16 cellular contexts compared by ENCODE assay signal in the genomic region with DNA sequence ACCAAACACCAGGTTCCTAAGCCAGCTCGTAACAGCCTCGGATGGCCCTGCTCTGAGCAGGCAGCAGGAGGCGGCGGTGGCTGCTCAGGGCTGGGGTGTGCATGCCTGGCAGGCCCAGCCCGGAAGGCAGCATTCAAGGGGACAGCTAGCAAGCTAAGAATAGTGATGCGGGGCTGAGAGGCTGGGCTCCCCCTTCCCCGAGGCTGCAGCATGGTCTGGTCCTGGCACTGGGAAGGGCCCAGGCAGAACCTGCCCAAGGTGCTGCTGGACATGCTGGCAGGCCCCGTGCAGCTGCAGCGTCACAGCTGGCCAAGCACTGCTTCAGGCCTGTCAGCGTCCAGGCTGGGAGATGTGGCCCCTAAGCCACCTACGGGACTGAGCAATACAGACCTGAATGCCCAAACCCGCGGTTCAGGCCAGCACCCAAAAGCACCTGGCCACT. TPM values are rescaled to one million over a fixed set of nuclear protein-coding genes. Genes with fewer than 3 reads are reported as not detected.
DNase-seq lines count a peak whose midpoint lies in the region; ATAC-seq and TF ChIP-seq lines count a peak whose summit lies in the region.
"Had no signal": no experiment of that assay in that cellular context is flagged by ENCODE, and none has a peak within 500 bp of the region (broad histone marks: within the 10 kb centered on the region; RNA-seq: fewer than 3 reads in every experiment).

No MANE protein-coding gene starts in this region.

- POLR2A ChIA-PET in CD4-positive, alpha-beta T cell (lab: Charles Lee): no interaction called here
- POLR2A ChIA-PET in HEK293 (lab: Yijun Ruan, JAX): interaction anchor here (0.9 kb wide), 1 partner anchor 93 kb away, joined by 3 read pairs; the partner anchor contains the start of gene BRF1

- H2BK5ac ChIP-seq in mesendoderm (ENCODE audit: low read length): no peak overlapping the region

- no peak overlapping the region for H3K4ac ChIP-seq in mesendoderm (ENCODE audit: low read depth, low read length)

- intact Hi-C loops in CD4-positive, alpha-beta T cell (cut with DNase I, micrococcal nuclease): no loop called here
- intact Hi-C loops in mucosa of descending colon (cut with DNase I, micrococcal nuclease): no loop called here

- H3K4me1 Mint-ChIP-seq in CD4-positive, alpha-beta T cell (ENCODE audit: low read depth): no peaks in the 10 kb centered on the region

- H3K79me2 ChIP-seq in mesendoderm (ENCODE audit: control insufficient read depth, insufficient read depth, low read length): no peaks in the 10 kb centered on the region

- H3K9ac ChIP-seq in mesendoderm (ENCODE audit: low read length): no peak overlapping the region

- no peaks in the 10 kb centered on the region for H3K27me3 Mint-ChIP-seq in CD4-positive, alpha-beta T cell

- no peak for DNase-seq in CD4-positive, alpha-beta T cell
- DNase-seq in cerebellar cortex (ENCODE audit: low spot score) (peak; percentile 36), mesendoderm (peak; percentile 40), mucosa of descending colon (no peak), occipital lobe (lab: John Stamatoyannopoulos, UW) (no peak), GM19238 (ENCODE audit: insufficient read length, low spot score) (no peak)
- DNase-seq: activated effector memory CD4-positive, alpha-beta T cell treated with anti-CD3 and anti-CD28 coated beads, Interleukin-2, amount 50 U/mL, for 16 hours; esophagus squamous epithelium; left cardiac atrium; MV-4-11; posterior cingulate gyrus; stomach had no signal

- TF ChIP-seq CTCF in CD4-positive, alpha-beta T cell (IDR thresholded peaks at IDR 0.05): no peak
- peak; percentile 6; the same call in 1 of the 2 replicates for TF ChIP-seq CTCF in HEK293 (tag by site-specific recombination; IDR thresholded peaks at IDR 0.05)
- no peak for TF ChIP-seq CTCF in mucosa of descending colon (IDR thresholded peaks at IDR 0.05)

- CTCF ChIA-PET in CD4-positive, alpha-beta T cell (lab: Charles Lee): no interaction called here
- CTCF ChIA-PET in HEK293 (lab: Yijun Ruan, JAX): interaction anchor here (0.7 to 2.4 kb wide), 3 partner anchors 35 to 144 kb away, joined by 3 to 9 read pairs (median 5); no protein-coding TSS in a partner anchor

- H3K27me3 ChIP-seq in CD4-positive, alpha-beta T cell (ENCODE audit: control insufficient read depth, insufficient read depth, low read length): no peaks in the 10 kb centered on the region
- no peaks in the 10 kb centered on the region for H3K27me3 ChIP-seq in mesendoderm (ENCODE audit: insufficient read depth, low read length, poor library complexity)
- H3K27me3 ChIP-seq: SJSA1, vagina had no signal

- no peak overlapping the region for H4K8ac ChIP-seq in mesendoderm (ENCODE audit: low read depth, low read length)

- H3K56ac ChIP-seq in mesendoderm (ENCODE audit: low read length): no peak overlapping the region

- no peak overlapping the region for H3K4me3 Mint-ChIP-seq in CD4-positive, alpha-beta T cell
- H3K4me3 Mint-ChIP-seq: dendritic cell treated with granulocyte-macrophage colony-stimulating factor and Interleukin-4, amounts not matched to agents 40 ng/mL and 50 ng/mL, for 4 days had no signal

- WGBS in mesendoderm (ENCODE audit: extremely low coverage, insufficient coverage, low lambda C conversion rate): no CpG with 5 or more reads among the region's 13 CpGs

- H4K5ac ChIP-seq in mesendoderm (ENCODE audit: low read length): no peak overlapping the region

- H3K36me3 ChIP-seq in HEK293 (ENCODE audit: control insufficient read depth in 2 of 2, insufficient read depth in 1 of 2, low read length in 2 of 2) (peaks cover 0 to 16% of the 10 kb centered on the region in 2 experiments; a peak in 1 of 3 replicates), mesendoderm (ENCODE audit: control insufficient read depth, insufficient read depth, low read length) (no peaks in the 10 kb centered on the region), mucosa of descending colon (ENCODE audit: low read depth) (no peaks in the 10 kb centered on the region)

- H3K4me1 ChIP-seq in HEK293 (ENCODE audit: control insufficient read depth, insufficient read depth, low read length) (no peaks in the 10 kb centered on the region), mesendoderm (ENCODE audit: control insufficient read depth, low read depth, low read length) (no peaks in the 10 kb centered on the region), mucosa of descending colon (ENCODE audit: low read depth) (peaks cover 18% of the 10 kb centered on the region)

- H2AK5ac ChIP-seq in mesendoderm (ENCODE audit: low read length): no peak overlapping the region

- no peaks in the 10 kb centered on the region for H3K9me3 ChIP-seq in CD4-positive, alpha-beta T cell (ENCODE audit: control insufficient read depth, low read length)
- H3K9me3 ChIP-seq in HEK293 (ENCODE audit: control insufficient read depth, insufficient read depth, low read depth, low read length) (no peaks in the 10 kb centered on the region), mucosa of descending colon (no peaks in the 10 kb centered on the region)
- H3K9me3 ChIP-seq: esophagus squamous epithelium, SJSA1, stomach, vagina had no signal

- no peaks in the 10 kb centered on the region for H3K9me3 Mint-ChIP-seq in CD4-positive, alpha-beta T cell
- H3K9me3 Mint-ChIP-seq: dendritic cell treated with granulocyte-macrophage colony-stimulating factor and Interleukin-4, amounts not matched to agents 40 ng/mL and 50 ng/mL, for 4 days had no signal

- H3K79me1 ChIP-seq in mesendoderm (ENCODE audit: low read length): no peaks in the 10 kb centered on the region

- H2BK15ac ChIP-seq in mesendoderm (replicated peaks; ENCODE audit: low read depth): no peak overlapping the region

- H3K23ac ChIP-seq in mesendoderm (ENCODE audit: low read length): no peak overlapping the region

- H3K27ac Mint-ChIP-seq in CD4-positive, alpha-beta T cell: no peak overlapping the region
- H3K27ac Mint-ChIP-seq: dendritic cell treated with granulocyte-macrophage colony-stimulating factor and Interleukin-4, amounts not matched to agents 40 ng/mL and 50 ng/mL, for 4 days had no signal

- no peak overlapping the region for H3K18ac ChIP-seq in mesendoderm (ENCODE audit: low read length)

- no peak overlapping the region for H3K4me2 ChIP-seq in mesendoderm (ENCODE audit: low read length)

- H3K4me3 ChIP-seq in HEK293 (ENCODE audit: low read depth, low read length) (no peak overlapping the region), mesendoderm (ENCODE audit: low read length) (no peak overlapping the region), mucosa of descending colon (no peak overlapping the region)
- H3K4me3 ChIP-seq: esophagus squamous epithelium, SJSA1, stomach, vagina had no signal

- H2BK120ac ChIP-seq in mesendoderm (ENCODE audit: low read depth, low read length): no peak overlapping the region

- H3K36me3 Mint-ChIP-seq in CD4-positive, alpha-beta T cell (ENCODE audit: low read depth): no peaks in the 10 kb centered on the region

- no peak overlapping the region for H3K27ac ChIP-seq in CD4-positive, alpha-beta T cell (ENCODE audit: low read depth, low read length)
- H3K27ac ChIP-seq in HEK293 (ENCODE audit: extremely low read depth, low read depth, low read length) (no peak overlapping the region), mesendoderm (ENCODE audit: low read depth, low read length) (no peak overlapping the region)
- H3K27ac ChIP-seq: esophagus squamous epithelium, SJSA1, stomach, vagina had no signal

- peak; percentile 35 for ATAC-seq in CD4-positive, alpha-beta T cell (ENCODE audit: poor library complexity)
- ATAC-seq in mucosa of descending colon: no peak

TF ChIP-seq in HEK293, 187 proteins besides CTCF, POLR2A, EP300 and RAD21:
- TF ChIP-seq ZNF600 (tag by site-specific recombination; IDR thresholded peaks at IDR 0.05) (peak; percentile 70), ZNF416 (tag by site-specific recombination; IDR thresholded peaks at IDR 0.05) (no peak), ZNF341 (tag by site-specific recombination; IDR thresholded peaks at IDR 0.05; ENCODE audit: low read depth) (peak; percentile 47; the same call in 1 of the 2 replicates)
- TF ChIP-seq, protein P1, sequence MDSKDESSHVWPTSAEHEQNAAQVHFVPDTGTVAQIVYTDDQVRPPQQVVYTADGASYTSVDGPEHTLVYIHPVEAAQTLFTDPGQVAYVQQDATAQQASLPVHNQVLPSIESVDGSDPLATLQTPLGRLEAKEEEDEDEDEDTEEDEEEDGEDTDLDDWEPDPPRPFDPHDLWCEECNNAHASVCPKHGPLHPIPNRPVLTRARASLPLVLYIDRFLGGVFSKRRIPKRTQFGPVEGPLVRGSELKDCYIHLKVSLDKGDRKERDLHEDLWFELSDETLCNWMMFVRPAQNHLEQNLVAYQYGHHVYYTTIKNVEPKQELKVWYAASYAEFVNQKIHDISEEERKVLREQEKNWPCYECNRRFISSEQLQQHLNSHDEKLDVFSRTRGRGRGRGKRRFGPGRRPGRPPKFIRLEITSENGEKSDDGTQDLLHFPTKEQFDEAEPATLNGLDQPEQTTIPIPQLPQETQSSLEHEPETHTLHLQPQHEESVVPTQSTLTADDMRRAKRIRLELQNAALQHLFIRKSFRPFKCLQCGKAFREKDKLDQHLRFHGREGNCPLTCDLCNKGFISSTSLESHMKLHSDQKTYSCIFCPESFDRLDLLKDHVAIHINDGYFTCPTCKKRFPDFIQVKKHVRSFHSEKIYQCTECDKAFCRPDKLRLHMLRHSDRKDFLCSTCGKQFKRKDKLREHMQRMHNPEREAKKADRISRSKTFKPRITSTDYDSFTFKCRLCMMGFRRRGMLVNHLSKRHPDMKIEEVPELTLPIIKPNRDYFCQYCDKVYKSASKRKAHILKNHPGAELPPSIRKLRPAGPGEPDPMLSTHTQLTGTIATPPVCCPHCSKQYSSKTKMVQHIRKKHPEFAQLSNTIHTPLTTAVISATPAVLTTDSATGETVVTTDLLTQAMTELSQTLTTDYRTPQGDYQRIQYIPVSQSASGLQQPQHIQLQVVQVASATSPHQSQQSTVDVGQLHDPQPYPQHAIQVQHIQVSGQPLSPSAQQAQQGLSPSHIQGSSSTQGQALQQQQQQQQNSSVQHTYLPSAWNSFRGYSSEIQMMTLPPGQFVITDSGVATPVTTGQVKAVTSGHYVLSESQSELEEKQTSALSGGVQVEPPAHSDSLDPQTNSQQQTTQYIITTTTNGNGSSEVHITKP (tag by site-specific recombination; IDR thresholded peaks at IDR 0.05): peak; percentile 91

RNA-seq across cellular contexts. Expression of gene NUDT14, which starts 26.4 kb away (rescaled TPM):
- total RNA-seq in CD4-positive, alpha-beta T cell: 1 to 10 TPM; 9.0 to 9.2 TPM
- 10.5 TPM for polyA plus RNA-seq in mesendoderm (2013, experiment 1 of 2)
- 10.4 TPM for polyA plus RNA-seq in mesendoderm (2013, experiment 2 of 2)
- total RNA-seq in mucosa of descending colon: 10 to 100 TPM; 26.9 to 46.7 (median 37.9) TPM
- 18.2 TPM for total RNA-seq in occipital lobe

RNA-seq across cellular contexts. Expression of gene JAG2, which starts 38.9 kb away (rescaled TPM):
- total RNA-seq in CD4-positive, alpha-beta T cell: 1 to 10 TPM in 1 of 2 experiments, under 1 TPM in 1; 0.66 to 1.3 TPM
- 0.56 TPM for polyA plus RNA-seq in mesendoderm (2013, experiment 1 of 2)
- polyA plus RNA-seq in mesendoderm (2013, experiment 2 of 2): 0.73 TPM
- total RNA-seq in mucosa of descending colon (1 to 10 TPM; 5.6 to 8.2 (median 5.7) TPM), occipital lobe (31.7 TPM)

RNA-seq across cellular contexts. Expression of gene BTBD6, which starts 40.9 kb away (rescaled TPM):
- 10 to 100 TPM; 36.9 to 37.6 TPM for total RNA-seq in CD4-positive, alpha-beta T cell
- 12.0 TPM for polyA plus RNA-seq in mesendoderm (2013, experiment 1 of 2)
- 12.3 TPM for polyA plus RNA-seq in mesendoderm (2013, experiment 2 of 2)
- total RNA-seq in mucosa of descending colon (10 to 100 TPM; 45.7 to 55.8 (median 46.7) TPM), occipital lobe (45.4 TPM)

Comparison
In these comparisons a context has a peak if more than half of its experiments do, and no peak if none do; other contexts are left out.
1. DNase-seq: peak in cerebellar cortex (single experiment) and mesendoderm (single experiment); none in CD4-positive, alpha-beta T cell (0 of 10), mucosa of descending colon (0 of 3), occipital lobe (single experiment) and GM19238 (single experiment).